ENCODE assay signal across 20 cellular contexts in genomic region chr15:100862162-100862561, GRCh38. TPM values are rescaled to one million over a fixed set of nuclear protein-coding genes. Genes with fewer than 3 reads are reported as not detected.
A peak's percentile ranks its signal among the peaks of the same experiment; 100 is the strongest.
DNase-seq lines count a peak whose midpoint lies in the region; ATAC-seq lines count a peak whose summit lies in the region.
"Had no signal": no experiment of that assay in that cellular context is flagged by ENCODE, and none has a peak within 500 bp of the region (broad histone marks: within the 10 kb centered on the region; RNA-seq: fewer than 3 reads in every experiment).

No MANE protein-coding gene starts in this region.

- intact Hi-C loops in activated CD4-positive, alpha-beta memory T cell treated with anti-CD3 and anti-CD28 coated beads for 36 hours (cut with micrococcal nuclease) = no loop called here

- no peak overlapping the region for H3K9ac ChIP-seq in BLaER1 treated with 17β-estradiol and CSF1 and Interleukin-3, amounts not matched to agents 10 nM and 100 nM
- H3K9ac ChIP-seq in skeletal muscle tissue (ENCODE audit: low read depth in 1 of 3, low read length in 3 of 3) = no peak overlapping the region

- H3K27me3 ChIP-seq in BLaER1 treated with 17β-estradiol and CSF1 and Interleukin-3, amounts not matched to agents 10 nM and 100 nM = no peaks in the 10 kb centered on the region
- no peaks in the 10 kb centered on the region for H3K27me3 ChIP-seq in SJCRH30
- H3K27me3 ChIP-seq in layer of hippocampus (ENCODE audit: control insufficient read depth, insufficient read depth, low read length) = no peaks in the 10 kb centered on the region
- peaks cover 7 to 19% (median 7%) of the 10 kb centered on the region in 3 donors for H3K27me3 ChIP-seq in skeletal muscle tissue (ENCODE audit: control insufficient read depth in 3 of 3, insufficient read depth in 3 of 3, low read length in 3 of 3)

- no peaks in the 10 kb centered on the region for H3K36me3 ChIP-seq in BLaER1 treated with 17β-estradiol and CSF1 and Interleukin-3, amounts not matched to agents 10 nM and 100 nM
- H3K36me3 ChIP-seq in SJCRH30 = no peaks in the 10 kb centered on the region
- no peaks in the 10 kb centered on the region for H3K36me3 ChIP-seq in skeletal muscle tissue (ENCODE audit: control insufficient read depth in 3 of 3, insufficient read depth in 3 of 3, low read length in 3 of 3)

- peaks cover 35 to 53% (median 50%) of the 10 kb centered on the region in 10 experiments for H3K4me1 ChIP-seq in BLaER1 treated with 17β-estradiol and CSF1 and Interleukin-3, amounts not matched to agents 10 nM and 100 nM
- H3K4me1 ChIP-seq in SJCRH30 = peaks cover 61% of the 10 kb centered on the region
- H3K4me1 ChIP-seq in skeletal muscle tissue (ENCODE audit: control insufficient read depth in 3 of 3, insufficient read depth in 3 of 3, low read length in 3 of 3) = peaks cover 0 to 6% (median 4%) of the 10 kb centered on the region in 3 donors

- H3K4me1 Mint-ChIP-seq in activated CD4-positive, alpha-beta memory T cell treated with anti-CD3 and anti-CD28 coated beads for 36 hours (ENCODE audit: low read depth) = no peaks in the 10 kb centered on the region
- H3K4me1 Mint-ChIP-seq: IgD-negative memory B cell had no signal

- POLR2A ChIA-PET in activated CD4-positive, alpha-beta memory T cell treated with anti-CD3 and anti-CD28 coated beads for 36 hours (lab: Charles Lee) = no interaction called here

- DNase-seq in SJCRH30 = no peak
- DNase-seq in activated CD4-positive, alpha-beta memory T cell treated with anti-CD3 and anti-CD28 coated beads for 36 hours = no peak
- DNase-seq: COR-L47, DMS153, EL, Kasumi-1, NCI-H1105, NCI-H1694, NCI-H2171, NCI-H446, NCI-H69, OCI-M1, SIG-M5 had no signal

- peaks cover 5% of the 10 kb centered on the region for H3K9me3 Mint-ChIP-seq in activated CD4-positive, alpha-beta memory T cell treated with anti-CD3 and anti-CD28 coated beads for 36 hours

- H4K20me1 ChIP-seq in BLaER1 treated with 17β-estradiol and CSF1 and Interleukin-3, amounts not matched to agents 10 nM and 100 nM = no peaks in the 10 kb centered on the region

- H3K27ac Mint-ChIP-seq in activated CD4-positive, alpha-beta memory T cell treated with anti-CD3 and anti-CD28 coated beads for 36 hours = no peak overlapping the region

- H3K9me3 ChIP-seq in BLaER1 treated with 17β-estradiol and CSF1 and Interleukin-3, amounts not matched to agents 10 nM and 100 nM (replicated peaks in 1 of 11) = peaks cover 0 to 11% (median 9%) of the 10 kb centered on the region in 11 experiments; a peak in 13 of 22 replicates
- H3K9me3 ChIP-seq in SJCRH30 (replicated peaks) = peaks cover 6% of the 10 kb centered on the region
- peaks cover 0 to 9% (median 2%) of the 10 kb centered on the region in 3 donors for H3K9me3 ChIP-seq in skeletal muscle tissue (ENCODE audit: control insufficient read depth in 3 of 3, low read length in 3 of 3)

- H3K27ac ChIP-seq in BLaER1 treated with 17β-estradiol and CSF1 and Interleukin-3, amounts not matched to agents 10 nM and 100 nM = peak overlapping the region in 1 of 11 experiments; percentile 30; a peak in 1 of 22 replicates
- H3K27ac ChIP-seq in SJCRH30 = peak overlapping the region; percentile 67
- peak overlapping the region; percentile 94 for H3K27ac ChIP-seq in layer of hippocampus (ENCODE audit: low read depth, low read length)
- peak overlapping the region; percentile 19 for H3K27ac ChIP-seq in skeletal muscle tissue (ENCODE audit: low read depth, low read length)

- ATAC-seq in HG02885 (IDR thresholded peaks at IDR 0.05; ENCODE audit: poor library complexity, unreplicated experiment) (no peak), GM19463 (IDR thresholded peaks at IDR 0.05; ENCODE audit: unreplicated experiment) (no peak), HG02759 (IDR thresholded peaks at IDR 0.05; ENCODE audit: unreplicated experiment) (no peak)

- H3K4me2 ChIP-seq in BLaER1 treated with 17β-estradiol and CSF1 and Interleukin-3, amounts not matched to agents 10 nM and 100 nM = peak overlapping the region in 9 of 11 experiments; percentile 51 to 90 (median 78); a peak in 17 of 22 replicates

- H3K4me3 Mint-ChIP-seq in activated CD4-positive, alpha-beta memory T cell treated with anti-CD3 and anti-CD28 coated beads for 36 hours = no peak overlapping the region
- H3K4me3 Mint-ChIP-seq: IgD-negative memory B cell had no signal

- CTCF ChIA-PET in activated CD4-positive, alpha-beta memory T cell treated with anti-CD3 and anti-CD28 coated beads for 36 hours (lab: Charles Lee) = no interaction called here

- peaks cover 9% of the 10 kb centered on the region for H3K27me3 Mint-ChIP-seq in activated CD4-positive, alpha-beta memory T cell treated with anti-CD3 and anti-CD28 coated beads for 36 hours

- H3K4me3 ChIP-seq in BLaER1 treated with 17β-estradiol and CSF1 and Interleukin-3, amounts not matched to agents 10 nM and 100 nM = no peak overlapping the region
- H3K4me3 ChIP-seq in SJCRH30 (peak overlapping the region; percentile 15; the same call in 1 of the 2 replicates), skeletal muscle tissue (ENCODE audit: low read length in 3 of 3) (no peak overlapping the region)

- H3K36me3 Mint-ChIP-seq in activated CD4-positive, alpha-beta memory T cell treated with anti-CD3 and anti-CD28 coated beads for 36 hours = peaks cover 2% of the 10 kb centered on the region
- H3K36me3 Mint-ChIP-seq: IgD-negative memory B cell had no signal

RNA-seq across cellular contexts. Expression of gene ALDH1A3, which starts 17.5 kb away (rescaled TPM):
- total RNA-seq in SJCRH30 (2014; rRNA removed; shearing (Covaris generic)) = 148 and 154 TPM in 2 replicates
- 15.7 TPM for total RNA-seq in skeletal muscle tissue
- total RNA-seq in activated CD4-positive, alpha-beta memory T cell treated with anti-CD3 and anti-CD28 coated beads for 36 hours = not detected

RNA-seq across cellular contexts. Expression of gene LRRK1, which starts 57.0 kb away (rescaled TPM):
- 5.5 and 5.8 TPM in 2 replicates for total RNA-seq in SJCRH30 (2014; rRNA removed; shearing (Covaris generic))
- total RNA-seq in skeletal muscle tissue = 3.7 TPM
- under 1 TPM; 0.41 to 0.71 TPM for total RNA-seq in activated CD4-positive, alpha-beta memory T cell treated with anti-CD3 and anti-CD28 coated beads for 36 hours

Comparison
In these comparisons a context has a peak if more than half of its experiments do, and no peak if none do; other contexts are left out.
1. RNA of gene ALDH1A3, which starts 17.5 kb away (total RNA-seq): 148 to 154 TPM in SJCRH30 and 15.7 TPM in skeletal muscle tissue (single experiment); not detected in activated CD4-positive, alpha-beta memory T cell treated with anti-CD3 and anti-CD28 coated beads for 36 hours; every median in the first group is over 10 times any median in the second.